Comparison of ENCODE assay signal across 1 cellular context in the genomic region with DNA sequence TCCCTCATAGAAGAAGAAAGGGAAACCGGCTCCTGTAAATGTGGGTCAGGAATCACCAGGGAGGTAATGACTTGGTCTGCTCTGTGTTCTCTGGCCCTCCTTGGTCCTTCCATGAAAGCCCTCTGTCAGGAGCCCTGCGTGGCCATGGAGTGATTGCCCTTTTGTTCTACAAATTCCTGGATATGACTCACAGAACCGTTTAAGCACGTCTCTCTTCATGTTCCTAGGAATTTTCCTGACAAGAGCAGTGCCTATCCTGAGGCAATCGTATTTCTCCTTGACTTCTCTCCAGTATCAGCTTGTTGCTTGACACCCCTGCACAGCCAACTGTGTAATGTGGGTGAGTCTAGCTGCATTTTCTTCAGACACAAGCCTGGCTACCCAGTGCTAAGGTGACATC.
TF ChIP-seq lines count a peak whose summit lies in the region.

No MANE protein-coding gene starts in this region.

TF ChIP-seq in SK-N-SH, 30 proteins besides CTCF, POLR2A, EP300 and RAD21 (continued from another document):
- TF ChIP-seq TAF1 (IDR thresholded peaks at IDR 0.05; ENCODE audit: borderline replicate concordance, low read depth, low read length) = no peak
